ENCODE assay signal across 8 cellular contexts in the genomic region with DNA sequence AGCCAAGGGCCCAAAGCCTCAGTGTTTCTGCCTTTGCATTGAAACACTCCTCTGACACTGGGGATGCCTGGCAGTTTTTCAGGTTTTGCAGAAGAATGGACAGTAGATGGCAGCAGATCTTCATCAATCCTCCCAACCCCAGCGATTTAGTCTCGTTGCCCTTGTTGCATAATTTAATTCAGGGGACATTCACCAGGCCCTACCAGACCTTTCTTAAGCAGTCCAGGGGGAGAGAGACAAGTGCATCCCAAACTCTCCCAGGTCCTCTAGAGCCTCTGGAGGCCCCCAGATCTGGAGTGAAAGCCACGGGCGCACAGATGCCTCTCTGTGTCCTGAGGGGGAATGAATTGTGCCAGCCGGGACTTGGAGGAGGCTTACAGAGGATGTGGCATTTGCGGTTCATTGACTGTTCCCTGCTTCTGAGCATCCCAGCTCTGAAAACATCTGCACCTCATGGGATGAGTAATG. TPM values are rescaled to one million over a fixed set of nuclear protein-coding genes. Genes with fewer than 3 reads are reported as not detected.
DNase-seq lines count a peak whose midpoint lies in the region; ATAC-seq and TF ChIP-seq lines count a peak whose summit lies in the region.

No MANE protein-coding gene starts in this region.

- H3K79me2 ChIP-seq in Karpas-422 (ENCODE audit: low read length) (no peaks in the 10 kb centered on the region), mammary epithelial cell (ENCODE audit: insufficient read depth, low read length) (no peaks in the 10 kb centered on the region)

- no peaks in the 10 kb centered on the region for H3K9me2 ChIP-seq in Karpas-422 (replicated peaks; ENCODE audit: insufficient read depth, low read length)

- CTCF ChIA-PET in Panc1 (lab: Charles Lee) (no interaction called here), mammary epithelial cell (lab: Charles Lee; ENCODE audit: low non-redundant PET) (no interaction called here)

- H3K4me3 ChIP-seq in Karpas-422 (ENCODE audit: low read length) (no peak overlapping the region), Panc1 (ENCODE audit: low read depth in 2 of 2, low read length in 2 of 2) (no peak overlapping the region), mammary epithelial cell (replicated peaks in 1 of 3; ENCODE audit: insufficient read depth in 1 of 3, low read depth in 2 of 3, low read length in 3 of 3) (no peak overlapping the region)

- TF ChIP-seq CTCF in Panc1 (IDR thresholded peaks at IDR 0.05) (peak; percentile 83), mammary epithelial cell (conservative IDR thresholded peaks at IDR 0.05 in 1 of 2, IDR thresholded peaks at IDR 0.05 in 1 of 2; ENCODE audit: extremely low read depth in 1 of 2, insufficient read depth in 1 of 2, low read depth in 1 of 2, low read length in 2 of 2) (peak; percentile 71 to 72)

- H4K20me1 ChIP-seq in Karpas-422 (ENCODE audit: insufficient read depth, low read depth, low read length): 0 out of 2 replicates have a peak, but pooled peaks cover 5% of the 10 kb centered on the region
- H4K20me1 ChIP-seq in mammary epithelial cell (ENCODE audit: insufficient read depth, low read length): no peaks in the 10 kb centered on the region

- DNase-seq in DMS 273 treated with DMSO at 0.1 percent for 48 hours (lab: John Stamatoyannopoulos, UW) (peak; percentile 56), Karpas-422 (peak; percentile 92), Panc1 (ENCODE audit: low read depth, low spot score) (peak; percentile 46), mammary epithelial cell (peak; percentile 86), iris pigment epithelial cell (ENCODE audit: low read depth) (peak; percentile 76)
- peak; percentile 1 for DNase-seq in stimulated activated CD8-positive, alpha-beta memory T cell treated with anti-CD3 and anti-CD28 coated beads, Interleukin-15, amount 100 ng/mL, for 1 hour (ENCODE audit: low read depth)
- no peak for DNase-seq in stimulated activated naive CD4-positive, alpha-beta T cell treated with Interleukin-2 at 50 U/mL for 16 hours (lab: John Stamatoyannopoulos, UW)

- peak; percentile 40 for ATAC-seq in GM19395 (IDR thresholded peaks at IDR 0.05; ENCODE audit: unreplicated experiment)
- ATAC-seq in Panc1: peak; percentile 88

- H3K4me2 ChIP-seq in Karpas-422 (ENCODE audit: low read depth, low read length, poor library complexity, severe bottlenecking) (no peak overlapping the region), mammary epithelial cell (ENCODE audit: insufficient read depth, low read depth, low read length) (peak overlapping the region; percentile 66)

- H3K4me1 ChIP-seq in Karpas-422 (ENCODE audit: low read length) (peaks cover 47% of the 10 kb centered on the region), Panc1 (ENCODE audit: control insufficient read depth, insufficient read depth, low read length) (no peaks in the 10 kb centered on the region; the same call in 1 of the 2 replicates), mammary epithelial cell (ENCODE audit: insufficient read depth, low read length) (peaks cover 75% of the 10 kb centered on the region)

- intact Hi-C loops in Panc1 (cut with micrococcal nuclease; ENCODE audit: unreplicated experiment): loop anchor here (2.0 to 10.0 kb wide), 3 partner anchors 104 to 321 kb away; no protein-coding TSS in a partner anchor
- intact Hi-C loops in mammary epithelial cell (cut with micrococcal nuclease): loop anchor here (1.0 to 10.0 kb wide), 6 partner anchors 58 to 936 kb away; no protein-coding TSS in a partner anchor

- WGBS in mammary epithelial cell (ENCODE audit: low coverage, missing lambda C conversion rate): 0% methylated on average over 6 of the region's 6 CpGs

- H3K27ac ChIP-seq in Karpas-422 (ENCODE audit: low read length) (no peak overlapping the region), Panc1 (ENCODE audit: low read length) (no peak overlapping the region), mammary epithelial cell (ENCODE audit: insufficient read depth, low read depth, low read length) (peak overlapping the region; percentile 24)

- H3K9me3 ChIP-seq in Karpas-422 (ENCODE audit: low read length) (no peaks in the 10 kb centered on the region), Panc1 (ENCODE audit: control insufficient read depth, insufficient read depth, low read depth, low read length) (no peaks in the 10 kb centered on the region), mammary epithelial cell (replicated peaks; ENCODE audit: insufficient read depth, low read length) (no peaks in the 10 kb centered on the region)

- no peaks in the 10 kb centered on the region for H3K36me3 ChIP-seq in Karpas-422 (ENCODE audit: insufficient read depth, low read length)
- no peaks in the 10 kb centered on the region for H3K36me3 ChIP-seq in Panc1 (ENCODE audit: control insufficient read depth, insufficient read depth, low read length)
- no peaks in the 10 kb centered on the region for H3K36me3 ChIP-seq in mammary epithelial cell (ENCODE audit: insufficient read depth, low read length)

- POLR2A ChIA-PET in Panc1 (lab: Charles Lee): no interaction called here

- H2AFZ ChIP-seq in Karpas-422 (ENCODE audit: low read length) (no peak overlapping the region), mammary epithelial cell (ENCODE audit: low read depth, low read length) (peak overlapping the region; percentile 34)

- BruUV-seq in Panc1 (replicated peaks; lab: Mats Ljungman, UMichigan) (no TSS peak), mammary epithelial cell (replicated peaks; lab: Mats Ljungman, UMichigan) (no TSS peak)

- no peaks in the 10 kb centered on the region for H3K27me3 ChIP-seq in Karpas-422 (ENCODE audit: low read length)
- no peaks in the 10 kb centered on the region for H3K27me3 ChIP-seq in Panc1 (ENCODE audit: control insufficient read depth, insufficient read depth, low read length)
- H3K27me3 ChIP-seq in mammary epithelial cell (ENCODE audit: insufficient read depth, low read length): no peaks in the 10 kb centered on the region

- H3K9ac ChIP-seq in Karpas-422 (ENCODE audit: low read length) (no peak overlapping the region), mammary epithelial cell (ENCODE audit: insufficient read depth, low read length) (no peak overlapping the region)

- dilution Hi-C loops in mammary epithelial cell (cut with HindIII; ENCODE audit: low sequenced_read_pairs): no loop called here

- in situ Hi-C loops in Panc1 (cut with HindIII; ENCODE audit: low pct_unique_long_range_greater_than_20kb, low sequenced_read_pairs) (no loop called here), mammary epithelial cell (cut with MboI; ENCODE audit: low sequenced_read_pairs in 2 of 2) (loop anchor here (5.0 kb wide), 3 partner anchors 176 to 326 kb away; no protein-coding TSS in a partner anchor)

RNA-seq across cellular contexts. Expression of a gene that starts 29.6 kb away (rescaled TPM):
- total RNA-seq in Karpas-422 (2014; rRNA removed; shearing (Covaris generic); ENCODE audit: low replicate concordance): 1.5 and 2.5 TPM in 2 replicates
- total RNA-seq in Panc1 (2021; ENCODE audit: unreplicated experiment) (6.2 TPM), mammary epithelial cell (1 to 10 TPM; 3.6 to 6.8 TPM)
- polyA plus RNA-seq in Panc1 (2012; ENCODE audit: insufficient read length): 5.6 TPM
- 1.9 TPM for polyA plus RNA-seq in mammary epithelial cell
- 1.3 TPM for polyA minus RNA-seq in mammary epithelial cell

RNA-seq across cellular contexts. Expression of a gene that starts 48.9 kb away (rescaled TPM):
- total RNA-seq in Karpas-422 (2014; rRNA removed; shearing (Covaris generic); ENCODE audit: low replicate concordance): not detected in 2 replicates
- 0.13 TPM for total RNA-seq in Panc1 (2021; ENCODE audit: unreplicated experiment)
- polyA plus RNA-seq in Panc1 (2012; ENCODE audit: insufficient read length): not detected
- total RNA-seq in mammary epithelial cell: not detected
- polyA plus RNA-seq in mammary epithelial cell: not detected
- not detected for polyA minus RNA-seq in mammary epithelial cell
